In the genomic region with DNA sequence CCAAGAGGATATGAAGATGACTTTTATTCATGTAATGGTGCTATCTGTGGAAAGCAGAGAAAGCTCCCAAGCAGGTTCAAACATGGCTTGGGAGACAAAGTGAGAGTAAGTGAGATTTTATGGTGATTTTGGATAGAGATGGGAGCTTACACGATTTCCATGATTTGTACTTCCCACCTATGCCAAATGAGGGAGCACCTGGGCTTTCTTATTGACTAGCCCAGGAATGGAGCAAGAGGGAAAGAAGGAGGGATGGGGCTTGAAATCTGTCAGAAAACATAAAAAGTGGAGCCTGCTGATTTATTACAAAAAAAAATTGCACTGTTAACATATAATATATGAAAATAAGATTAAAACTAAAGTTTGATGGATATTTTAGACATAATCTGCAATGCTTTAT, we compare ENCODE assay signal across 15 cellular contexts.
DNase-seq lines count a peak whose midpoint lies in the region; ATAC-seq and TF ChIP-seq lines count a peak whose summit lies in the region.
"Had no signal": no experiment of that assay in that cellular context is flagged by ENCODE, and none has a peak within 500 bp of the region (broad histone marks: within the 10 kb centered on the region; RNA-seq: fewer than 3 reads in every experiment).

No MANE protein-coding gene starts in this region.

- H3K27me3 ChIP-seq in PC-3 (ENCODE audit: low read length) = no peaks in the 10 kb centered on the region

- peaks cover 3% of the 10 kb centered on the region for H3K9me3 Mint-ChIP-seq in stimulated activated memory B cell treated with anti-CD40 and anti-IgM and Interleukin-4, amounts not matched to agents 10 μg/mL and 1 μg/mL and 100 μg/mL, for 72 hours

- no peaks in the 10 kb centered on the region for H4K20me1 ChIP-seq in PC-3 (ENCODE audit: low read length)

- H3K36me3 Mint-ChIP-seq in stimulated activated memory B cell treated with anti-CD40 and anti-IgM and Interleukin-4, amounts not matched to agents 10 μg/mL and 1 μg/mL and 100 μg/mL, for 72 hours = no peaks in the 10 kb centered on the region
- H3K36me3 Mint-ChIP-seq: IgD-negative memory B cell had no signal

- no TSS peak for BruUV-seq in PC-3 (replicated peaks; lab: Mats Ljungman, UMichigan)

- H3K9me2 ChIP-seq in PC-3 (replicated peaks; ENCODE audit: low read length) = no peaks in the 10 kb centered on the region

- POLR2A ChIA-PET in PC-3 (lab: Charles Lee; ENCODE audit: unreplicated experiment) = no interaction called here

- H3K27me3 Mint-ChIP-seq in stimulated activated memory B cell treated with anti-CD40 and anti-IgM and Interleukin-4, amounts not matched to agents 10 μg/mL and 1 μg/mL and 100 μg/mL, for 72 hours = no peaks in the 10 kb centered on the region
- H3K27me3 Mint-ChIP-seq: IgD-negative memory B cell had no signal

- no peak overlapping the region for H3K4me3 Mint-ChIP-seq in stimulated activated memory B cell treated with anti-CD40 and anti-IgM and Interleukin-4, amounts not matched to agents 10 μg/mL and 1 μg/mL and 100 μg/mL, for 72 hours
- H3K4me3 Mint-ChIP-seq: IgD-negative memory B cell had no signal

- H2AFZ ChIP-seq in PC-3 (ENCODE audit: low read length) = no peak overlapping the region

- H3K4me2 ChIP-seq in PC-3 (ENCODE audit: low read length) = no peak overlapping the region

- H3K27ac ChIP-seq in PC-3 (ENCODE audit: low read length) = no peak overlapping the region

- H3K9ac ChIP-seq in PC-3 (ENCODE audit: low read length) = no peak overlapping the region

- no peak overlapping the region for H3K27ac Mint-ChIP-seq in stimulated activated memory B cell treated with anti-CD40 and anti-IgM and Interleukin-4, amounts not matched to agents 10 μg/mL and 1 μg/mL and 100 μg/mL, for 72 hours
- H3K27ac Mint-ChIP-seq: IgD-negative memory B cell had no signal

- no peaks in the 10 kb centered on the region for H3K79me2 ChIP-seq in PC-3 (ENCODE audit: low read length)

- no peaks in the 10 kb centered on the region for H3K9me3 ChIP-seq in PC-3 (ENCODE audit: low read length)

- H3K4me3 ChIP-seq in PC-3 (ENCODE audit: low read length) = no peak overlapping the region
- H3K4me3 ChIP-seq in epithelial cell of proximal tubule (ENCODE audit: low read depth, low read length) = no peak overlapping the region
- H3K4me3 ChIP-seq: GM12878 had no signal

- no peaks in the 10 kb centered on the region for H3F3A ChIP-seq in PC-3 (ENCODE audit: low read length, unreplicated experiment)

- CTCF ChIA-PET in PC-3 (lab: Charles Lee) = no interaction called here

- TF ChIP-seq CTCF in PC-3 (conservative IDR thresholded peaks at IDR 0.05; ENCODE audit: low read depth, low read length) = 0 out of 2 replicates have a peak, but pooled peaks have one; percentile 22
- peak; percentile 21 for TF ChIP-seq CTCF in epithelial cell of proximal tubule (conservative IDR thresholded peaks at IDR 0.05; ENCODE audit: low read depth, low read length)

- no peaks in the 10 kb centered on the region for H3K4me1 Mint-ChIP-seq in stimulated activated memory B cell treated with anti-CD40 and anti-IgM and Interleukin-4, amounts not matched to agents 10 μg/mL and 1 μg/mL and 100 μg/mL, for 72 hours
- H3K4me1 Mint-ChIP-seq: IgD-negative memory B cell had no signal

- no peak for ATAC-seq in PC-3
- ATAC-seq in stimulated activated memory B cell treated with anti-CD40 and anti-IgM and Interleukin-4, amounts not matched to agents 10 μg/mL and 1 μg/mL and 100 μg/mL, for 72 hours = no peak
- ATAC-seq: GM12878 had no signal

- DNase-seq in NCI-H524 (lab: John Stamatoyannopoulos, UW) (peak; percentile 7 to 12), NCI-H524 treated with DMSO at 0.1 percent for 48 hours (lab: John Stamatoyannopoulos, UW) (no peak), PC-3 (peak; percentile 7), epithelial cell of proximal tubule (ENCODE audit: low read depth) (no peak), GOT3 (lab: John Stamatoyannopoulos, UW) (no peak), NCI-H2107 (lab: John Stamatoyannopoulos, UW) (no peak)
- DNase-seq: DND-41, Karpas-422, MV-4-11, NCI-H1105 treated with DMSO at 0.1 percent for 48 hours, NCI-H187, Right ventricle myocardium superior had no signal

- intact Hi-C loops in PC-3 (cut with micrococcal nuclease) = loop anchor here (10.0 kb wide), 1 partner anchor 430 kb away; no protein-coding TSS in a partner anchor

- H3K4me1 ChIP-seq in PC-3 (ENCODE audit: insufficient read depth, low read length) = no peaks in the 10 kb centered on the region

- H3K36me3 ChIP-seq in PC-3 (ENCODE audit: low read depth, low read length) = no peaks in the 10 kb centered on the region

Comparison
In these comparisons a context has a peak if more than half of its experiments do, and no peak if none do; other contexts are left out.
1. DNase-seq: peak in NCI-H524 (2 of 2) and PC-3 (single experiment); none in NCI-H524 treated with DMSO at 0.1 percent for 48 hours (single experiment), epithelial cell of proximal tubule (single experiment), GOT3 (single experiment) and NCI-H2107 (single experiment).